24 cellular contexts compared by ENCODE assay signal in genomic region chr19:3916033-3916432, GRCh38. TPM values are rescaled to one million over a fixed set of nuclear protein-coding genes. Genes with fewer than 3 reads are reported as not detected.
DNase-seq lines count a peak whose midpoint lies in the region; ATAC-seq, FAIRE-seq and TF ChIP-seq lines count a peak whose summit lies in the region.
"Had no signal": no experiment of that assay in that cellular context is flagged by ENCODE, and none has a peak within 500 bp of the region (broad histone marks: within the 10 kb centered on the region; RNA-seq: fewer than 3 reads in every experiment).

No MANE protein-coding gene starts in this region.

- CTCF ChIA-PET in K562 (lab: Yijun Ruan, JAX; ENCODE audit: low intra/inter-chr PET ratio) (no interaction called here), HepG2 (lab: Yijun Ruan, JAX; ENCODE audit: low intra/inter-chr PET ratio, low total read pairs) (no interaction called here)

- no peak overlapping the region for H3K27ac ChIP-seq in K562 (ENCODE audit: extremely low read depth, low read depth, low read length)
- H3K27ac ChIP-seq in neural progenitor cell: no peak overlapping the region
- H3K27ac ChIP-seq in HepG2 (ENCODE audit: extremely low read length, insufficient read depth, low read length): no peak overlapping the region
- H3K27ac ChIP-seq: A549; BLaER1 treated with 17β-estradiol and CSF1 and Interleukin-3, amounts not matched to agents 10 nM and 100 nM had no signal

- H3K4me1 ChIP-seq in K562 (replicated peaks in 1 of 2; ENCODE audit: control insufficient read depth in 2 of 2, insufficient read depth in 2 of 2, low read length in 2 of 2) (peaks cover 0 to 7% of the 10 kb centered on the region in 2 experiments; a peak in 2 of 5 replicates), neural progenitor cell (no peaks in the 10 kb centered on the region), HepG2 (ENCODE audit: insufficient read depth, low read length) (no peaks in the 10 kb centered on the region)
- H3K4me1 ChIP-seq: A549, BE2C, HAP-1 had no signal

- H3K9me3 Mint-ChIP-seq in neural progenitor cell: peaks cover 4% of the 10 kb centered on the region
- H3K9me3 Mint-ChIP-seq: CD4-positive, alpha-beta T cell had no signal

- intact Hi-C loops in K562 (cut with micrococcal nuclease): no loop called here
- intact Hi-C loops in HepG2 (cut with micrococcal nuclease; ENCODE audit: unreplicated experiment): no loop called here

- TF ChIP-seq CTCF in K562 (IDR thresholded peaks at IDR 0.05 in 2 of 3, conservative IDR thresholded peaks at IDR 0.05 in 1 of 3; ENCODE audit: insufficient read depth in 2 of 3, low read depth in 1 of 3, low read length in 3 of 3): no peak
- TF ChIP-seq CTCF in neural progenitor cell (IDR thresholded peaks at IDR 0.05): no peak
- TF ChIP-seq CTCF in HepG2 (CRISPR knock-in tag; IDR thresholded peaks at IDR 0.05): no peak

- no peak overlapping the region for H3K27ac Mint-ChIP-seq in neural progenitor cell
- H3K27ac Mint-ChIP-seq: CD14-positive monocyte; CD4-positive, alpha-beta T cell; CD8-positive, alpha-beta memory T cell; GM23338 had no signal

- POLR2A ChIA-PET in K562 (lab: Yijun Ruan, JAX) (no interaction called here), HepG2 (lab: Yijun Ruan, JAX) (no interaction called here)

- no peak for TF ChIP-seq RAD21 in K562 (CRISPR knock-in tag; conservative IDR thresholded peaks at IDR 0.05 in 1 of 2, IDR thresholded peaks at IDR 0.05 in 1 of 2)
- TF ChIP-seq RAD21 in HepG2 (CRISPR knock-in tag; IDR thresholded peaks at IDR 0.05): no peak

- H3K4me3 ChIP-seq in K562 (no peak overlapping the region), neural progenitor cell (no peak overlapping the region), HepG2 (replicated peaks in 1 of 3; ENCODE audit: insufficient read depth in 1 of 3, low read depth in 2 of 3, low read length in 3 of 3) (no peak overlapping the region)
- H3K4me3 ChIP-seq: A549; BLaER1 treated with 17β-estradiol and CSF1 and Interleukin-3, amounts not matched to agents 10 nM and 100 nM; GM23338; HAP-1 had no signal

- no peaks in the 10 kb centered on the region for H3K9me1 ChIP-seq in K562 (ENCODE audit: control insufficient read depth, insufficient read depth, low read length)

- 30% methylated on average over 5 of the region's 5 CpGs for WGBS in K562 (ENCODE audit: insufficient coverage, low coverage, missing lambda C conversion rate)
- WGBS in HepG2 (ENCODE audit: low lambda C conversion rate): 38% methylated on average over 5 of the region's 5 CpGs

- peaks cover 8% of the 10 kb centered on the region for H3K36me3 Mint-ChIP-seq in neural progenitor cell
- H3K36me3 Mint-ChIP-seq: CD14-positive monocyte had no signal

- DNase-seq in K562 (ENCODE audit: extremely low read depth in 1 of 4, low spot score in 3 of 4): no peak
- DNase-seq in neural progenitor cell (ENCODE audit: low spot score): no peak
- DNase-seq in HepG2 (ENCODE audit: low spot score): no peak
- DNase-seq in inferior parietal cortex (ENCODE audit: extremely low spot score): no peak
- no peak for DNase-seq in GM03348 (ENCODE audit: low spot score)
- DNase-seq: 8988T; ACHN; AML-193; BE2C; CD4-positive, alpha-beta T cell; CD8-positive, alpha-beta memory T cell; DMS 273 treated with DMSO at 0.1 percent for 48 hours; DMS79 treated with DMSO at 0.1 percent for 48 hours; GF-D8 had no signal

- TF ChIP-seq POLR2A in K562 (conservative IDR thresholded peaks at IDR 0.05): no peak
- no peak for TF ChIP-seq POLR2A in HepG2 (IDR thresholded peaks at IDR 0.05; ENCODE audit: insufficient read depth in 1 of 2, low read depth in 2 of 2, low read length in 2 of 2)

- H3K27me3 ChIP-seq in K562 (ENCODE audit: control insufficient read depth in 2 of 2, insufficient read depth in 2 of 2, low read length in 2 of 2): peaks cover 0 to 10% of the 10 kb centered on the region in 2 experiments; a peak in 2 of 5 replicates
- no peaks in the 10 kb centered on the region for H3K27me3 ChIP-seq in neural progenitor cell
- peaks cover 0 to 3% of the 10 kb centered on the region in 2 experiments; a peak in 1 of 5 replicates for H3K27me3 ChIP-seq in HepG2 (ENCODE audit: control insufficient read depth in 1 of 2, insufficient read depth in 2 of 2, low read length in 2 of 2)
- H3K27me3 ChIP-seq: BE2C; BLaER1 treated with 17β-estradiol and CSF1 and Interleukin-3, amounts not matched to agents 10 nM and 100 nM had no signal

- no peak overlapping the region for H3K9ac ChIP-seq in K562 (ENCODE audit: insufficient read depth in 1 of 2, low read depth in 2 of 2, low read length in 2 of 2)
- H3K9ac ChIP-seq in neural progenitor cell: no peak overlapping the region
- no peak overlapping the region for H3K9ac ChIP-seq in HepG2 (ENCODE audit: insufficient read depth, low read depth, low read length)
- H3K9ac ChIP-seq: BLaER1 treated with 17β-estradiol and CSF1 and Interleukin-3, amounts not matched to agents 10 nM and 100 nM had no signal

- no peaks in the 10 kb centered on the region for H3K4me1 Mint-ChIP-seq in neural progenitor cell
- H3K4me1 Mint-ChIP-seq: CD14-positive monocyte; CD8-positive, alpha-beta memory T cell; GM23338 had no signal

- H4K20me1 ChIP-seq in K562 (replicated peaks; ENCODE audit: control insufficient read depth, insufficient read depth, low read length) (no peaks in the 10 kb centered on the region), neural progenitor cell (ENCODE audit: low read depth) (no peaks in the 10 kb centered on the region), HepG2 (ENCODE audit: insufficient read depth, low read length) (no peaks in the 10 kb centered on the region)
- H4K20me1 ChIP-seq: BLaER1 treated with 17β-estradiol and CSF1 and Interleukin-3, amounts not matched to agents 10 nM and 100 nM had no signal

- H3K9me3 ChIP-seq in K562 (replicated peaks; ENCODE audit: control insufficient read depth, insufficient read depth, low read depth, low read length) (peaks cover 7% of the 10 kb centered on the region), neural progenitor cell (ENCODE audit: low read depth) (no peaks in the 10 kb centered on the region), HepG2 (ENCODE audit: low read length) (no peaks in the 10 kb centered on the region)
- H3K9me3 ChIP-seq: BE2C had no signal

- H3F3A ChIP-seq in neural progenitor cell (ENCODE audit: low read depth): no peaks in the 10 kb centered on the region

- H3K4me2 ChIP-seq in K562 (ENCODE audit: insufficient read depth, low read length) (no peak overlapping the region), neural progenitor cell (no peak overlapping the region), HepG2 (ENCODE audit: low read depth, low read length) (no peak overlapping the region)
- H3K4me2 ChIP-seq: A549; BLaER1 treated with 17β-estradiol and CSF1 and Interleukin-3, amounts not matched to agents 10 nM and 100 nM; GM23338 had no signal

- TF ChIP-seq EP300 in K562 (IDR thresholded peaks at IDR 0.05; ENCODE audit: low read length) (no peak), HepG2 (IDR thresholded peaks at IDR 0.05; ENCODE audit: low read depth in 2 of 2, low read length in 2 of 2) (no peak), HepG2 (CRISPR knock-in tag; IDR thresholded peaks at IDR 0.05; ENCODE audit: borderline replicate concordance) (no peak)

- FAIRE-seq in K562 (lab: Jason Lieb, UNC) (peak; percentile 32), HepG2 (lab: Jason Lieb, UNC) (no peak)
- FAIRE-seq: A549, D721Med, GM12892, GM19239, H54 had no signal

- H3K4me3 Mint-ChIP-seq in neural progenitor cell: peak overlapping the region; percentile 3
- H3K4me3 Mint-ChIP-seq: CD14-positive monocyte; CD4-positive, alpha-beta T cell; CD8-positive, alpha-beta memory T cell; GM23338 had no signal

- in situ Hi-C loops in K562 (cut with MboI): no loop called here
- in situ Hi-C loops in HepG2 (cut with HindIII; ENCODE audit: extremely low pct_ligation_motif_present, low pct_unique_long_range_greater_than_20kb): no loop called here

- H3K27me3 Mint-ChIP-seq in neural progenitor cell (ENCODE audit: insufficient read depth, low read depth): peaks cover 10% of the 10 kb centered on the region

- H2AFZ ChIP-seq in K562 (ENCODE audit: low read depth, low read length) (no peak overlapping the region), neural progenitor cell (replicated peaks) (no peak overlapping the region), HepG2 (ENCODE audit: low read length) (no peak overlapping the region)
- H2AFZ ChIP-seq: GM23338 had no signal

- ATAC-seq in K562: no peak
- no peak for ATAC-seq in HepG2
- ATAC-seq: A549, GM23338 had no signal

- H3K79me2 ChIP-seq in K562 (ENCODE audit: control insufficient read depth, insufficient read depth, low read length): no peaks in the 10 kb centered on the region
- no peaks in the 10 kb centered on the region for H3K79me2 ChIP-seq in neural progenitor cell (ENCODE audit: low read depth)
- H3K79me2 ChIP-seq in HepG2 (ENCODE audit: insufficient read depth, low read length): no peaks in the 10 kb centered on the region

- no TSS peak for BruUV-seq in K562 (replicated peaks; lab: Mats Ljungman, UMichigan)
- no TSS peak for BruUV-seq in HepG2 (replicated peaks; lab: Mats Ljungman, UMichigan)

- H3K36me3 ChIP-seq in K562 (ENCODE audit: control insufficient read depth, insufficient read depth, low read length): no peaks in the 10 kb centered on the region
- no peaks in the 10 kb centered on the region for H3K36me3 ChIP-seq in neural progenitor cell
- H3K36me3 ChIP-seq in HepG2 (replicated peaks in 1 of 2; ENCODE audit: control insufficient read depth in 1 of 2, insufficient read depth in 2 of 2, low read length in 2 of 2): no peaks in the 10 kb centered on the region
- H3K36me3 ChIP-seq: BLaER1 treated with 17β-estradiol and CSF1 and Interleukin-3, amounts not matched to agents 10 nM and 100 nM; HAP-1 had no signal

RNA-seq across cellular contexts. Expression of gene NMRK2, which starts 16.8 kb away (rescaled TPM):
- not detected in 2 replicates for total RNA-seq in K562 (2011; cell fraction: chromatin; rRNA removed; ENCODE audit: low replicate concordance)
- not detected in 2 replicates for total RNA-seq in K562 (2011; cell fraction: nucleolus; rRNA removed)
- not detected in 2 replicates for total RNA-seq in K562 (2011; cell fraction: nucleoplasm; rRNA removed)
- total RNA-seq in K562 (2014; rRNA removed) (not detected in 2 replicates), K562 (2014; rRNA removed; fragmentation: Illumina TruSeq; extraction: Trizol) (not detected in 2 replicates), K562 (2015; rRNA removed; fragmentation: Illumina TruSeq; extraction: Trizol) (not detected in 2 replicates), K562 (2021) (not detected in 2 replicates), neural progenitor cell (ENCODE audit: low replicate concordance) (0.77 and 1.1 TPM in 2 replicates), HepG2 (2016; rRNA removed; fragmentation: Illumina TruSeq; extraction: Trizol) (not detected in 2 replicates)
- polyA plus RNA-seq in K562 (2011; rRNA removed) (not detected in 2 replicates), K562 (2014; fragmentation: Illumina TruSeq; extraction: Trizol) (not detected in 2 replicates), K562 (2014; fragmentation: Nextera tagmentation; extraction: Ambion mirVana) (not detected), K562 (2014; rRNA removed) (not detected in 2 replicates), HepG2 (2011; rRNA removed) (not detected in 2 replicates)
- polyA plus RNA-seq in K562 (2011; cell fraction: cytosol; rRNA removed): not detected in 2 replicates
- polyA plus RNA-seq in K562 (2011; cell fraction: nucleus; rRNA removed): not detected in 2 replicates
- not detected in 2 replicates for polyA plus RNA-seq in K562 (2012)
- not detected in 2 replicates for polyA minus RNA-seq in K562 (2011; rRNA and poly(A)+ RNA removed)
- polyA minus RNA-seq in K562 (2011; cell fraction: cytosol; rRNA and poly(A)+ RNA removed): not detected in 2 replicates
- polyA minus RNA-seq in K562 (2011; cell fraction: nucleus; rRNA and poly(A)+ RNA removed): not detected in 2 replicates
- not detected in 2 replicates for total RNA-seq in HepG2 (2016; cell fraction: cytosol; rRNA removed; fragmentation: Illumina TruSeq; extraction: Trizol; ENCODE audit: low read depth)
- not detected in 2 replicates for total RNA-seq in HepG2 (2016; cell fraction: insoluble cytoplasmic fraction; rRNA removed; fragmentation: Illumina TruSeq; extraction: Trizol)
- not detected in 2 replicates for total RNA-seq in HepG2 (2016; cell fraction: membrane; rRNA removed; fragmentation: Illumina TruSeq; extraction: Trizol)
- not detected in 2 replicates for total RNA-seq in HepG2 (2016; cell fraction: nucleus; rRNA removed; fragmentation: Illumina TruSeq; extraction: Trizol)
- not detected in 2 replicates for polyA plus RNA-seq in HepG2 (2011; cell fraction: cytosol; rRNA removed)
- not detected in 2 replicates for polyA plus RNA-seq in HepG2 (2011; cell fraction: nucleus; rRNA removed)
- not detected in 2 replicates for polyA plus RNA-seq in HepG2 (2012)
- not detected in 2 replicates for polyA plus RNA-seq in HepG2 (2016; cell fraction: cytosol; fragmentation: Illumina TruSeq; extraction: Trizol; ENCODE audit: low read depth)
- not detected in 2 replicates for polyA plus RNA-seq in HepG2 (2016; cell fraction: insoluble cytoplasmic fraction; fragmentation: Illumina TruSeq; extraction: Trizol; ENCODE audit: low read depth)
- polyA plus RNA-seq in HepG2 (2016; cell fraction: membrane; fragmentation: Illumina TruSeq; extraction: Trizol; ENCODE audit: low read depth): not detected in 2 replicates
- polyA plus RNA-seq in HepG2 (2016; cell fraction: nucleus; fragmentation: Illumina TruSeq; extraction: Trizol; ENCODE audit: insufficient read depth, low read depth): not detected in 2 replicates
- polyA minus RNA-seq in HepG2 (2011; rRNA and poly(A)+ RNA removed; ENCODE audit: low replicate concordance): not detected in 2 replicates
- polyA minus RNA-seq in HepG2 (2011; cell fraction: cytosol; rRNA and poly(A)+ RNA removed): not detected in 2 replicates
- polyA minus RNA-seq in HepG2 (2011; cell fraction: nucleus; rRNA and poly(A)+ RNA removed): not detected in 2 replicates
- total RNA-seq: CD4-positive, alpha-beta T cell; CD8-positive, alpha-beta memory T cell; Daoy had no signal
- polyA plus RNA-seq: A549; CD14-positive monocyte; CD8-positive, alpha-beta memory T cell had no signal

RNA-seq across cellular contexts. Expression of gene ATCAY, which starts 35.5 kb away (rescaled TPM):
- total RNA-seq in K562 (2011; cell fraction: chromatin; rRNA removed; ENCODE audit: low replicate concordance): not detected in 2 replicates
- total RNA-seq in K562 (2011; cell fraction: nucleolus; rRNA removed): not detected in 2 replicates
- total RNA-seq in K562 (2011; cell fraction: nucleoplasm; rRNA removed): 0.08 TPM in 1 of 2 replicates, not detected in the other
- total RNA-seq in K562 (2014; rRNA removed) (not detected in 2 replicates), K562 (2014; rRNA removed; fragmentation: Illumina TruSeq; extraction: Trizol) (not detected in 2 replicates), K562 (2015; rRNA removed; fragmentation: Illumina TruSeq; extraction: Trizol) (not detected in 2 replicates), K562 (2021) (0.07 TPM in 1 of 2 replicates, not detected in the other), neural progenitor cell (ENCODE audit: low replicate concordance) (15.8 and 23.9 TPM in 2 replicates), HepG2 (2016; rRNA removed; fragmentation: Illumina TruSeq; extraction: Trizol) (not detected in 2 replicates)
- polyA plus RNA-seq in K562 (2011; rRNA removed) (not detected in 2 replicates), K562 (2014; fragmentation: Illumina TruSeq; extraction: Trizol) (not detected in 2 replicates), K562 (2014; fragmentation: Nextera tagmentation; extraction: Ambion mirVana) (not detected), K562 (2014; rRNA removed) (not detected in 2 replicates), HepG2 (2011; rRNA removed) (not detected in 2 replicates)
- 0.04 TPM in 1 of 2 replicates, not detected in the other for polyA plus RNA-seq in K562 (2011; cell fraction: cytosol; rRNA removed)
- polyA plus RNA-seq in K562 (2011; cell fraction: nucleus; rRNA removed): not detected in 2 replicates
- not detected in 2 replicates for polyA plus RNA-seq in K562 (2012)
- not detected in 2 replicates for polyA minus RNA-seq in K562 (2011; rRNA and poly(A)+ RNA removed)
- polyA minus RNA-seq in K562 (2011; cell fraction: cytosol; rRNA and poly(A)+ RNA removed): not detected in 2 replicates
- not detected in 2 replicates for polyA minus RNA-seq in K562 (2011; cell fraction: nucleus; rRNA and poly(A)+ RNA removed)
- total RNA-seq in HepG2 (2016; cell fraction: cytosol; rRNA removed; fragmentation: Illumina TruSeq; extraction: Trizol; ENCODE audit: low read depth): not detected in 2 replicates
- not detected in 2 replicates for total RNA-seq in HepG2 (2016; cell fraction: insoluble cytoplasmic fraction; rRNA removed; fragmentation: Illumina TruSeq; extraction: Trizol)
- total RNA-seq in HepG2 (2016; cell fraction: membrane; rRNA removed; fragmentation: Illumina TruSeq; extraction: Trizol): not detected in 2 replicates
- not detected in 2 replicates for total RNA-seq in HepG2 (2016; cell fraction: nucleus; rRNA removed; fragmentation: Illumina TruSeq; extraction: Trizol)
- polyA plus RNA-seq in HepG2 (2011; cell fraction: cytosol; rRNA removed): not detected in 2 replicates
- polyA plus RNA-seq in HepG2 (2011; cell fraction: nucleus; rRNA removed): not detected in 2 replicates
- not detected in 2 replicates for polyA plus RNA-seq in HepG2 (2012)
- polyA plus RNA-seq in HepG2 (2016; cell fraction: cytosol; fragmentation: Illumina TruSeq; extraction: Trizol; ENCODE audit: low read depth): not detected in 2 replicates
- not detected in 2 replicates for polyA plus RNA-seq in HepG2 (2016; cell fraction: insoluble cytoplasmic fraction; fragmentation: Illumina TruSeq; extraction: Trizol; ENCODE audit: low read depth)
- polyA plus RNA-seq in HepG2 (2016; cell fraction: membrane; fragmentation: Illumina TruSeq; extraction: Trizol; ENCODE audit: low read depth): not detected in 2 replicates
- not detected in 2 replicates for polyA plus RNA-seq in HepG2 (2016; cell fraction: nucleus; fragmentation: Illumina TruSeq; extraction: Trizol; ENCODE audit: insufficient read depth, low read depth)
- polyA minus RNA-seq in HepG2 (2011; rRNA and poly(A)+ RNA removed; ENCODE audit: low replicate concordance): not detected in 2 replicates
- polyA minus RNA-seq in HepG2 (2011; cell fraction: cytosol; rRNA and poly(A)+ RNA removed): not detected in 2 replicates
- not detected in 2 replicates for polyA minus RNA-seq in HepG2 (2011; cell fraction: nucleus; rRNA and poly(A)+ RNA removed)
- total RNA-seq: CD4-positive, alpha-beta T cell; CD8-positive, alpha-beta memory T cell had no signal
- polyA plus RNA-seq: CD14-positive monocyte; CD8-positive, alpha-beta memory T cell had no signal

RNA-seq across cellular contexts. Expression of gene ZFR2, which starts 47.2 kb away (rescaled TPM):
- total RNA-seq in K562 (2011; cell fraction: chromatin; rRNA removed; ENCODE audit: low replicate concordance): 0.09 and 0.14 TPM in 2 replicates
- 0.26 TPM in 1 of 2 replicates, not detected in the other for total RNA-seq in K562 (2011; cell fraction: nucleolus; rRNA removed)
- total RNA-seq in K562 (2011; cell fraction: nucleoplasm; rRNA removed): 0.38 TPM in 1 of 2 replicates, not detected in the other
- total RNA-seq in K562 (2014; rRNA removed): 0.33 and 0.59 TPM in 2 replicates
- total RNA-seq in K562 (2014; rRNA removed; fragmentation: Illumina TruSeq; extraction: Trizol): not detected in 2 replicates
- not detected in 2 replicates for total RNA-seq in K562 (2015; rRNA removed; fragmentation: Illumina TruSeq; extraction: Trizol)
- not detected in 2 replicates for total RNA-seq in K562 (2021)
- 0.03 and 0.04 TPM in 2 replicates for polyA plus RNA-seq in K562 (2011; rRNA removed)
- polyA plus RNA-seq in K562 (2011; cell fraction: cytosol; rRNA removed): 0.19 and 0.22 TPM in 2 replicates
- polyA plus RNA-seq in K562 (2011; cell fraction: nucleus; rRNA removed): 0.08 and 0.21 TPM in 2 replicates
- 0.04 and 0.17 TPM in 2 replicates for polyA plus RNA-seq in K562 (2012)
- not detected in 2 replicates for polyA plus RNA-seq in K562 (2014; fragmentation: Illumina TruSeq; extraction: Trizol)
- under 1 TPM in 1 of 2 experiments, not detected in 1; 0.07 TPM for polyA plus RNA-seq in K562 (2014; fragmentation: Nextera tagmentation; extraction: Ambion mirVana)
- not detected in 2 replicates for polyA plus RNA-seq in K562 (2014; rRNA removed)
- polyA minus RNA-seq in K562 (2011; rRNA and poly(A)+ RNA removed): not detected in 2 replicates
- not detected in 2 replicates for polyA minus RNA-seq in K562 (2011; cell fraction: cytosol; rRNA and poly(A)+ RNA removed)
- 0.13 TPM in 1 of 2 replicates, not detected in the other for polyA minus RNA-seq in K562 (2011; cell fraction: nucleus; rRNA and poly(A)+ RNA removed)
- 8.9 and 20.4 TPM in 2 replicates for total RNA-seq in neural progenitor cell (ENCODE audit: low replicate concordance)
- 0.69 and 1.00 TPM in 2 replicates for total RNA-seq in HepG2 (2016; rRNA removed; fragmentation: Illumina TruSeq; extraction: Trizol)
- 0.35 and 1.1 TPM in 2 replicates for total RNA-seq in HepG2 (2016; cell fraction: cytosol; rRNA removed; fragmentation: Illumina TruSeq; extraction: Trizol; ENCODE audit: low read depth)
- total RNA-seq in HepG2 (2016; cell fraction: insoluble cytoplasmic fraction; rRNA removed; fragmentation: Illumina TruSeq; extraction: Trizol): 0.63 and 0.67 TPM in 2 replicates
- 1.1 and 1.7 TPM in 2 replicates for total RNA-seq in HepG2 (2016; cell fraction: membrane; rRNA removed; fragmentation: Illumina TruSeq; extraction: Trizol)
- 0.47 TPM in 1 of 2 replicates, not detected in the other for total RNA-seq in HepG2 (2016; cell fraction: nucleus; rRNA removed; fragmentation: Illumina TruSeq; extraction: Trizol)
- polyA plus RNA-seq in HepG2 (2011; rRNA removed): 0.37 and 0.50 TPM in 2 replicates
- polyA plus RNA-seq in HepG2 (2011; cell fraction: cytosol; rRNA removed): 0.53 and 0.60 TPM in 2 replicates
- 1.1 and 1.2 TPM in 2 replicates for polyA plus RNA-seq in HepG2 (2011; cell fraction: nucleus; rRNA removed)
- 0.93 and 1.1 TPM in 2 replicates for polyA plus RNA-seq in HepG2 (2012)
- polyA plus RNA-seq in HepG2 (2016; cell fraction: cytosol; fragmentation: Illumina TruSeq; extraction: Trizol; ENCODE audit: low read depth): 0.61 and 1.3 TPM in 2 replicates
- 0.59 and 1.4 TPM in 2 replicates for polyA plus RNA-seq in HepG2 (2016; cell fraction: insoluble cytoplasmic fraction; fragmentation: Illumina TruSeq; extraction: Trizol; ENCODE audit: low read depth)
- 0.82 and 1.1 TPM in 2 replicates for polyA plus RNA-seq in HepG2 (2016; cell fraction: membrane; fragmentation: Illumina TruSeq; extraction: Trizol; ENCODE audit: low read depth)
- 0.60 and 2.2 TPM in 2 replicates for polyA plus RNA-seq in HepG2 (2016; cell fraction: nucleus; fragmentation: Illumina TruSeq; extraction: Trizol; ENCODE audit: insufficient read depth, low read depth)
- polyA minus RNA-seq in HepG2 (2011; rRNA and poly(A)+ RNA removed; ENCODE audit: low replicate concordance): 1.2 TPM in 1 of 2 replicates, not detected in the other
- not detected in 2 replicates for polyA minus RNA-seq in HepG2 (2011; cell fraction: cytosol; rRNA and poly(A)+ RNA removed)
- not detected in 2 replicates for polyA minus RNA-seq in HepG2 (2011; cell fraction: nucleus; rRNA and poly(A)+ RNA removed)
- polyA plus RNA-seq: CD14-positive monocyte had no signal

RNA-seq across cellular contexts. Expression of gene DAPK3, which starts 54.9 kb away (rescaled TPM):
- 39.7 and 130 TPM in 2 replicates for total RNA-seq in K562 (2011; cell fraction: chromatin; rRNA removed; ENCODE audit: low replicate concordance)
- 64.5 and 77.9 TPM in 2 replicates for total RNA-seq in K562 (2011; cell fraction: nucleolus; rRNA removed)
- total RNA-seq in K562 (2011; cell fraction: nucleoplasm; rRNA removed): 43.5 and 49.6 TPM in 2 replicates
- total RNA-seq in K562 (2014; rRNA removed): 60.1 and 62.7 TPM in 2 replicates
- 4.4 and 9.2 TPM in 2 replicates for total RNA-seq in K562 (2014; rRNA removed; fragmentation: Illumina TruSeq; extraction: Trizol)
- 25.0 and 26.2 TPM in 2 replicates for total RNA-seq in K562 (2015; rRNA removed; fragmentation: Illumina TruSeq; extraction: Trizol)
- 39.2 and 54.1 TPM in 2 replicates for total RNA-seq in K562 (2021)
- 24.0 and 29.4 TPM in 2 replicates for polyA plus RNA-seq in K562 (2011; rRNA removed)
- 31.0 and 40.6 TPM in 2 replicates for polyA plus RNA-seq in K562 (2011; cell fraction: cytosol; rRNA removed)
- polyA plus RNA-seq in K562 (2011; cell fraction: nucleus; rRNA removed): 67.8 and 75.4 TPM in 2 replicates
- 39.9 and 60.2 TPM in 2 replicates for polyA plus RNA-seq in K562 (2012)
- 29.4 and 45.3 TPM in 2 replicates for polyA plus RNA-seq in K562 (2014; fragmentation: Illumina TruSeq; extraction: Trizol)
- under 1 TPM; 0.14 to 0.21 TPM for polyA plus RNA-seq in K562 (2014; fragmentation: Nextera tagmentation; extraction: Ambion mirVana)
- polyA plus RNA-seq in K562 (2014; rRNA removed): 59.6 and 63.4 TPM in 2 replicates
- 10.9 and 17.4 TPM in 2 replicates for polyA minus RNA-seq in K562 (2011; rRNA and poly(A)+ RNA removed)
- polyA minus RNA-seq in K562 (2011; cell fraction: cytosol; rRNA and poly(A)+ RNA removed): 21.4 and 25.5 TPM in 2 replicates
- polyA minus RNA-seq in K562 (2011; cell fraction: nucleus; rRNA and poly(A)+ RNA removed): 18.0 and 24.4 TPM in 2 replicates
- 33.7 and 96.6 TPM in 2 replicates for total RNA-seq in neural progenitor cell (ENCODE audit: low replicate concordance)
- 22.0 and 30.5 TPM in 2 replicates for total RNA-seq in HepG2 (2016; rRNA removed; fragmentation: Illumina TruSeq; extraction: Trizol)
- total RNA-seq in HepG2 (2016; cell fraction: cytosol; rRNA removed; fragmentation: Illumina TruSeq; extraction: Trizol; ENCODE audit: low read depth): 5.0 and 5.5 TPM in 2 replicates
- 18.7 and 32.5 TPM in 2 replicates for total RNA-seq in HepG2 (2016; cell fraction: insoluble cytoplasmic fraction; rRNA removed; fragmentation: Illumina TruSeq; extraction: Trizol)
- total RNA-seq in HepG2 (2016; cell fraction: membrane; rRNA removed; fragmentation: Illumina TruSeq; extraction: Trizol): 9.6 and 13.4 TPM in 2 replicates
- total RNA-seq in HepG2 (2016; cell fraction: nucleus; rRNA removed; fragmentation: Illumina TruSeq; extraction: Trizol): 20.1 and 21.1 TPM in 2 replicates
- 37.3 and 51.9 TPM in 2 replicates for polyA plus RNA-seq in HepG2 (2011; rRNA removed)
- 36.9 and 42.7 TPM in 2 replicates for polyA plus RNA-seq in HepG2 (2011; cell fraction: cytosol; rRNA removed)
- polyA plus RNA-seq in HepG2 (2011; cell fraction: nucleus; rRNA removed): 102 and 107 TPM in 2 replicates
- 20.1 and 33.8 TPM in 2 replicates for polyA plus RNA-seq in HepG2 (2012)
- 2.6 and 2.9 TPM in 2 replicates for polyA plus RNA-seq in HepG2 (2016; cell fraction: cytosol; fragmentation: Illumina TruSeq; extraction: Trizol; ENCODE audit: low read depth)
- polyA plus RNA-seq in HepG2 (2016; cell fraction: insoluble cytoplasmic fraction; fragmentation: Illumina TruSeq; extraction: Trizol; ENCODE audit: low read depth): 20.1 and 23.6 TPM in 2 replicates
- polyA plus RNA-seq in HepG2 (2016; cell fraction: membrane; fragmentation: Illumina TruSeq; extraction: Trizol; ENCODE audit: low read depth): 5.9 and 6.0 TPM in 2 replicates
- 45.3 and 46.8 TPM in 2 replicates for polyA plus RNA-seq in HepG2 (2016; cell fraction: nucleus; fragmentation: Illumina TruSeq; extraction: Trizol; ENCODE audit: insufficient read depth, low read depth)
- 44.0 and 66.3 TPM in 2 replicates for polyA minus RNA-seq in HepG2 (2011; rRNA and poly(A)+ RNA removed; ENCODE audit: low replicate concordance)
- polyA minus RNA-seq in HepG2 (2011; cell fraction: cytosol; rRNA and poly(A)+ RNA removed): 15.7 and 22.0 TPM in 2 replicates
- polyA minus RNA-seq in HepG2 (2011; cell fraction: nucleus; rRNA and poly(A)+ RNA removed): 24.7 and 27.2 TPM in 2 replicates

Comparison
In these comparisons a context has a peak if more than half of its experiments do, and no peak if none do; other contexts are left out.
1. RNA of gene ATCAY, which starts 35.5 kb away (total RNA-seq): 15.8 to 23.9 TPM in neural progenitor cell; 0.07 to 0.08 TPM in K562 and not detected in HepG2; every median in the first group is over 10 times any median in the second.